ENCODE assay signal across 9 cellular contexts in the genomic region with DNA sequence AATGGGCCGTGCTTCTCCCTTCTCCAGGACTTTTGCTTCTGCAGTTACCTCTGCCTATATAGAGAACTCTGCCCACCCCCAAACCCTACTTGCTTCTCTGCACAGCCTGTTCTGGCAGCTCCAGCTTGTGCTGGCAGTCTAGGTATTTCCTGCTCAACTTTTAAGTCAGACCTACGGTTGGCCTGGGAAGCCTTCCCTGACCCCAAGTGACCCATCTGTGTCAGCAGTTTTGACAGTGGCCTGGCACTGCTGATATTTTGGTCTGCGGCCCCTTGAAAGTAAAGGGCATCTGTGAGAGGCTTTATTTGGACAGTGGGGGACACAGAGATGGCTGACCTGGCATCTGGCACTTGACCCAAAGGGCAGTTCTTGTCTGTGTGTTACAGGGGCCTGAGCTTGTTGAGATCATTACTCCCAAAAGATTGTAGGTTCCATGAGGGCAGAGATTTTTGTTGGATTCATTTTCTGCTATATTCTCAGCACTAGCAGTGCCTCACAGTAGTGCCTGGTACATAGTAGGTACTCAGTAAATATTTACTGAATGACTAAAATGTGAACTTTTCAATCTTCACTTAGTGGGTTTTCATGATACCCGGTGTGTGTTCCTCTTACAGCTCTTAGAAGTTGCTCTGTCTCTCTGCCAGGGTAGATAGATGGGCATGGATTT. TPM values are rescaled to one million over a fixed set of nuclear protein-coding genes. Genes with fewer than 3 reads are reported as not detected.
DNase-seq lines count a peak whose midpoint lies in the region; ATAC-seq, FAIRE-seq and TF ChIP-seq lines count a peak whose summit lies in the region.
"Had no signal": no experiment of that assay in that cellular context is flagged by ENCODE, and none has a peak within 500 bp of the region (broad histone marks: within the 10 kb centered on the region; RNA-seq: fewer than 3 reads in every experiment).

No MANE protein-coding gene starts in this region.

- WGBS in mesenchymal stem cell = 22% methylated on average over 4 of the region's 4 CpGs

- H3K4me1 ChIP-seq in mesenchymal stem cell (ENCODE audit: control insufficient read depth, insufficient read depth, low read depth, low read length) = peaks cover 32% of the 10 kb centered on the region
- peaks cover 0 to 74% (median 49%) of the 10 kb centered on the region in 4 donors for H3K4me1 ChIP-seq in tibial artery

- H3K4me3 ChIP-seq in MG63 = no peak overlapping the region
- H3K4me3 ChIP-seq in bronchial epithelial cell (ENCODE audit: low read depth, low read length) = no peak overlapping the region
- H3K4me3 ChIP-seq in mesenchymal stem cell (ENCODE audit: insufficient read depth in 1 of 2, low read depth in 1 of 2, low read length in 2 of 2) = peak overlapping the region in 1 of 2 experiments; percentile 37
- H3K4me3 ChIP-seq in tibial artery = no peak overlapping the region

- no peak for FAIRE-seq in bronchial epithelial cell (lab: Jason Lieb, UNC)

- peak overlapping the region; percentile 99 for H2AK5ac ChIP-seq in mesenchymal stem cell (ENCODE audit: low read length, severe bottlenecking)

- H3K9me3 Mint-ChIP-seq in activated naive CD4-positive, alpha-beta T cell treated with anti-CD3 and anti-CD28 coated beads, Interleukin-2, amount 10 ng/mL, durations not matched to agents 7 days and 5 days = no peaks in the 10 kb centered on the region

- peak overlapping the region; percentile 52 to 89 for H2BK12ac ChIP-seq in mesenchymal stem cell (ENCODE audit: low read length in 2 of 2)

- peak overlapping the region; percentile 60 for H2BK15ac ChIP-seq in mesenchymal stem cell (ENCODE audit: low read depth, poor library complexity, severe bottlenecking)

- peaks cover 15% of the 10 kb centered on the region for H3K79me1 ChIP-seq in mesenchymal stem cell (replicated peaks; ENCODE audit: low read length, poor library complexity, severe bottlenecking)

- no peak overlapping the region for H3K23ac ChIP-seq in mesenchymal stem cell (ENCODE audit: low read length in 2 of 2)

- H3K27me3 ChIP-seq in MG63 = no peaks in the 10 kb centered on the region
- H3K27me3 ChIP-seq in bronchial epithelial cell (ENCODE audit: control insufficient read depth, insufficient read depth, low read length) = no peaks in the 10 kb centered on the region
- H3K27me3 ChIP-seq in mesenchymal stem cell (ENCODE audit: control insufficient read depth in 1 of 2, insufficient read depth in 1 of 2, low read length in 2 of 2) = no peaks in the 10 kb centered on the region
- no peaks in the 10 kb centered on the region for H3K27me3 ChIP-seq in tibial artery

- H3K27ac ChIP-seq in mesenchymal stem cell (ENCODE audit: low read length, poor library complexity, severe bottlenecking) (peak overlapping the region; percentile 82), tibial artery (peak overlapping the region; percentile 73 to 76)

- H2BK120ac ChIP-seq in mesenchymal stem cell (ENCODE audit: low read depth, low read length) = peak overlapping the region; percentile 55

- no peak for TF ChIP-seq CTCF in bronchial epithelial cell (IDR thresholded peaks at IDR 0.05; ENCODE audit: insufficient read depth, low read length, severe bottlenecking)
- no peak for TF ChIP-seq CTCF in tibial artery (IDR thresholded peaks at IDR 0.05)
- no peak for TF ChIP-seq CTCF in GM13976 (IDR thresholded peaks at IDR 0.05; ENCODE audit: borderline replicate concordance, control extremely low read depth, extremely low read depth, insufficient read depth, missing control alignments)

- H3K9me3 ChIP-seq in MG63 = no peaks in the 10 kb centered on the region
- no peaks in the 10 kb centered on the region for H3K9me3 ChIP-seq in mesenchymal stem cell (ENCODE audit: control insufficient read depth, low read length)
- no peaks in the 10 kb centered on the region for H3K9me3 ChIP-seq in tibial artery

- peak overlapping the region; percentile 72 for H4K8ac ChIP-seq in mesenchymal stem cell (ENCODE audit: low read length)

- no peaks in the 10 kb centered on the region for H3K27me3 Mint-ChIP-seq in activated naive CD4-positive, alpha-beta T cell treated with anti-CD3 and anti-CD28 coated beads, Interleukin-2, amount 10 ng/mL, durations not matched to agents 7 days and 5 days

- in situ Hi-C loops in GM13976 (cut with MboI; ENCODE audit: low sequenced_read_pairs, unreplicated experiment) = no loop called here

- no peaks in the 10 kb centered on the region for H3K4me1 Mint-ChIP-seq in activated naive CD4-positive, alpha-beta T cell treated with anti-CD3 and anti-CD28 coated beads, Interleukin-2, amount 10 ng/mL, durations not matched to agents 7 days and 5 days

- H3K4me3 Mint-ChIP-seq in activated naive CD4-positive, alpha-beta T cell treated with anti-CD3 and anti-CD28 coated beads, Interleukin-2, amount 10 ng/mL, durations not matched to agents 7 days and 5 days = no peak overlapping the region

- peak overlapping the region; percentile 21 for H3K4me2 ChIP-seq in mesenchymal stem cell (ENCODE audit: low read length, poor library complexity, severe bottlenecking)

- peak overlapping the region; percentile 78 for H4K91ac ChIP-seq in mesenchymal stem cell (ENCODE audit: low read length)

- CTCF ChIA-PET in activated naive CD4-positive, alpha-beta T cell treated with anti-CD3 and anti-CD28 coated beads, Interleukin-2, amount 10 ng/mL, durations not matched to agents 7 days and 5 days (lab: Charles Lee) = interaction anchor here (1.5 kb wide), 1 partner anchor 11 kb away, joined by 4 read pairs; no protein-coding TSS in a partner anchor

- peak overlapping the region; percentile 72 to 82 for H3K4ac ChIP-seq in mesenchymal stem cell (ENCODE audit: low read depth in 1 of 2, low read length in 2 of 2)

- no peaks in the 10 kb centered on the region; the same call in 1 of the 2 replicates for H3K36me3 ChIP-seq in MG63
- H3K36me3 ChIP-seq in bronchial epithelial cell (ENCODE audit: control insufficient read depth, insufficient read depth, low read length) = peaks cover 4% of the 10 kb centered on the region
- peaks cover 4 to 20% of the 10 kb centered on the region in 2 experiments for H3K36me3 ChIP-seq in mesenchymal stem cell (ENCODE audit: control insufficient read depth in 1 of 2, insufficient read depth in 2 of 2, low read depth in 1 of 2, low read length in 2 of 2)
- no peaks in the 10 kb centered on the region for H3K36me3 ChIP-seq in tibial artery

- H2AFZ ChIP-seq in mesenchymal stem cell (ENCODE audit: low read depth, low read length) = no peak overlapping the region

- H3K36me3 Mint-ChIP-seq in activated naive CD4-positive, alpha-beta T cell treated with anti-CD3 and anti-CD28 coated beads, Interleukin-2, amount 10 ng/mL, durations not matched to agents 7 days and 5 days = peaks cover 8% of the 10 kb centered on the region

- H3K9ac ChIP-seq in mesenchymal stem cell (ENCODE audit: low read length) = peak overlapping the region; percentile 86

- DNase-seq in MG63 (peak; percentile 72), bronchial epithelial cell (ENCODE audit: low read depth) (peak; percentile 36), mesenchymal stem cell (no peak), tibial artery (no peak), hepatic stellate cell (ENCODE audit: low spot score) (no peak), GM13976 (ENCODE audit: low spot score) (no peak)
- no peak for DNase-seq in activated naive CD4-positive, alpha-beta T cell treated with anti-CD3 and anti-CD28 coated beads, Interleukin-2, amount 10 ng/mL, durations not matched to agents 7 days and 5 days
- DNase-seq: NCI-H2107 had no signal

- H3K18ac ChIP-seq in mesenchymal stem cell (ENCODE audit: low read depth in 1 of 2, low read length in 2 of 2) = peak overlapping the region; percentile 40 to 56

- ATAC-seq in GM21825 (IDR thresholded peaks at IDR 0.05; ENCODE audit: unreplicated experiment) = no peak

- intact Hi-C loops in tibial artery (cut with DNase I; ENCODE audit: low total_unique reads) = no loop called here

- peak overlapping the region in 1 of 2 experiments; percentile 76 for H3K14ac ChIP-seq in mesenchymal stem cell (ENCODE audit: low read length in 2 of 2)

- no peak overlapping the region for H3K27ac Mint-ChIP-seq in activated naive CD4-positive, alpha-beta T cell treated with anti-CD3 and anti-CD28 coated beads, Interleukin-2, amount 10 ng/mL, durations not matched to agents 7 days and 5 days

- H2BK5ac ChIP-seq in mesenchymal stem cell (ENCODE audit: low read depth, low read length, poor library complexity, severe bottlenecking) = peak overlapping the region; percentile 21

RNA-seq across cellular contexts. Expression of a gene that starts 55.2 kb away (rescaled TPM):
- total RNA-seq in MG63 (2014; rRNA removed; shearing (Covaris generic); ENCODE audit: low replicate concordance) = 7.1 and 8.2 TPM in 2 replicates
- total RNA-seq in bronchial epithelial cell = 36.1 and 43.5 TPM in 2 replicates
- 15.5 TPM for polyA plus RNA-seq in mesenchymal stem cell (2013, experiment 1 of 2)
- 15.9 TPM for polyA plus RNA-seq in mesenchymal stem cell (2013, experiment 2 of 2)

Comparison
In these comparisons a context has a peak if more than half of its experiments do, and no peak if none do; other contexts are left out.
1. DNase-seq: peak in MG63 (single experiment) and bronchial epithelial cell (single experiment); none in mesenchymal stem cell (single experiment), tibial artery (0 of 2), hepatic stellate cell (single experiment), GM13976 (single experiment) and activated naive CD4-positive, alpha-beta T cell treated with anti-CD3 and anti-CD28 coated beads, Interleukin-2, amount 10 ng/mL, durations not matched to agents 7 days and 5 days (single experiment).